In the genomic region with DNA sequence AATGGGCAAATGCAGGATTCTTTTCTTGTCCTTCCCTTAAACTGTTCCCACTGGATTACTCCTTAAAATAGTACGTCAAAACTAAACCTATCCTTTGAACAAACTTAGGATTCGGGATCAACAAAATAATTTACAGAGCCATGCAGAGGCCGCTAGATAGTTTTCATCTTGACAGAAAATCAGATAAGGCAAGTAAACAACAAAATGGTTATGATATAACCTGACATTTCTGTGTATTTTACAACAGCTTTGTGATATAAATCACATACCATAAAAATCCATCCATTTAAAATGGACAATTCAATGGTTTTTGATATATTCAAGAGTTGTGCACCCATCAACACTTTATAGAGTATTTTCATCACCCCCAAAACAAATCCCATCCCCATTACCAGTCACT, we compare ENCODE assay signal across 23 cellular contexts. TPM values are rescaled to one million over a fixed set of nuclear protein-coding genes. Genes with fewer than 3 reads are reported as not detected.
DNase-seq lines count a peak whose midpoint lies in the region; ATAC-seq, FAIRE-seq and TF ChIP-seq lines count a peak whose summit lies in the region.
"Had no signal": no experiment of that assay in that cellular context is flagged by ENCODE, and none has a peak within 500 bp of the region (broad histone marks: within the 10 kb centered on the region; RNA-seq: fewer than 3 reads in every experiment).

No MANE protein-coding gene starts in this region.

- TF ChIP-seq CTCF in HepG2 (CRISPR knock-in tag; IDR thresholded peaks at IDR 0.05) (no peak), right lobe of liver (IDR thresholded peaks at IDR 0.05) (no peak), Panc1 (IDR thresholded peaks at IDR 0.05) (no peak), H1 (IDR thresholded peaks at IDR 0.05; ENCODE audit: control extremely low read depth in 1 of 3, insufficient read depth in 1 of 3, low read depth in 1 of 3, low read length in 3 of 3) (no peak), progenitor cell of endocrine pancreas (IDR thresholded peaks at IDR 0.05; ENCODE audit: unreplicated experiment) (no peak)

- no peak overlapping the region for H3K4me2 ChIP-seq in HepG2 (ENCODE audit: low read depth, low read length)
- no peak overlapping the region for H3K4me2 ChIP-seq in H1 (ENCODE audit: insufficient read depth in 1 of 2, low read depth in 2 of 2, low read length in 2 of 2)
- H3K4me2 ChIP-seq: A549 had no signal

- DNase-seq in HepG2 (ENCODE audit: low spot score) (no peak), right lobe of liver (no peak), Panc1 (ENCODE audit: low read depth, low spot score) (no peak), H1 (ENCODE audit: low read depth in 1 of 2, low spot score in 2 of 2) (no peak), progenitor cell of endocrine pancreas (ENCODE audit: low spot score, unreplicated experiment) (no peak), mesenteric fat pad (ENCODE audit: low spot score) (no peak), SHP77 (lab: John Stamatoyannopoulos, UW) (no peak)
- DNase-seq: BE2C; DMS79; GOT3; KBM-7; NCI-H1092 treated with DMSO at 0.1 percent for 48 hours; NCI-H1436 treated with DMSO at 0.1 percent for 48 hours; NCI-H2029; NCI-H2227 treated with DMSO at 0.1 percent for 48 hours; NCI-H510A; NCI-H748 treated with DMSO at 0.1 percent for 48 hours; NK-92 treated with Interleukin-12 subunit alpha and Interleukin-12 subunit beta, amount 100 ng/mL, for 24 hours; Peyer's patch had no signal

- intact Hi-C loops in HepG2 (cut with micrococcal nuclease; ENCODE audit: unreplicated experiment) = no loop called here
- intact Hi-C loops in right lobe of liver (cut with DNase I) = loop anchor here in 1 of 2 donors (10.0 kb wide), 1 partner anchor 56 kb away; no protein-coding TSS in a partner anchor
- intact Hi-C loops in Panc1 (cut with micrococcal nuclease; ENCODE audit: unreplicated experiment) = no loop called here

- TF ChIP-seq POLR2A in HepG2 (IDR thresholded peaks at IDR 0.05; ENCODE audit: insufficient read depth in 1 of 2, low read depth in 2 of 2, low read length in 2 of 2) (no peak), right lobe of liver (IDR thresholded peaks at IDR 0.05) (no peak), H1 (IDR thresholded peaks at IDR 0.05; ENCODE audit: control extremely low read depth in 1 of 2, low read depth in 2 of 2, low read length in 2 of 2) (no peak)

- no peak overlapping the region for H4K8ac ChIP-seq in H1 (ENCODE audit: extremely low read depth, insufficient read depth, low read length)

- in situ Hi-C loops in HepG2 (cut with HindIII; ENCODE audit: extremely low pct_ligation_motif_present, low pct_unique_long_range_greater_than_20kb) = no loop called here
- in situ Hi-C loops in Panc1 (cut with HindIII; ENCODE audit: low pct_unique_long_range_greater_than_20kb, low sequenced_read_pairs) = no loop called here

- no peak overlapping the region for H3K18ac ChIP-seq in H1 (ENCODE audit: extremely low read depth, low read length)

- BruUV-seq in HepG2 (replicated peaks; lab: Mats Ljungman, UMichigan) = TSS peak; percentile 8
- TSS peak; percentile 6 for BruUV-seq in Panc1 (replicated peaks; lab: Mats Ljungman, UMichigan)

- no peak for TF ChIP-seq EP300 in HepG2 (IDR thresholded peaks at IDR 0.05; ENCODE audit: low read depth in 2 of 2, low read length in 2 of 2)
- no peak for TF ChIP-seq EP300 in HepG2 (CRISPR knock-in tag; IDR thresholded peaks at IDR 0.05; ENCODE audit: borderline replicate concordance)
- no peak for TF ChIP-seq EP300 in H1 (IDR thresholded peaks at IDR 0.05; ENCODE audit: borderline replicate concordance in 1 of 2, low read depth in 2 of 2, low read length in 2 of 2)

- H2BK20ac ChIP-seq in H1 (ENCODE audit: low read length) = no peak overlapping the region

- H3K9me3 ChIP-seq in HepG2 (ENCODE audit: low read length) (no peaks in the 10 kb centered on the region), right lobe of liver (peaks cover 0 to 2% (median 0%) of the 10 kb centered on the region in 4 donors), Panc1 (ENCODE audit: control insufficient read depth, insufficient read depth, low read depth, low read length) (no peaks in the 10 kb centered on the region), H1 (ENCODE audit: insufficient read depth in 2 of 2, low read depth in 1 of 2, low read length in 1 of 2) (no peaks in the 10 kb centered on the region)
- H3K9me3 ChIP-seq: A549, BE2C, Peyer's patch, SJSA1 had no signal

- POLR2A ChIA-PET in HepG2 (lab: Yijun Ruan, JAX) = no interaction called here
- POLR2A ChIA-PET in Panc1 (lab: Charles Lee) = no interaction called here
- POLR2A ChIA-PET in H1 (lab: Charles Lee; ENCODE audit: partially characterized antibody) = interaction anchor here (1.0 kb wide), 1 partner anchor 10 kb away, joined by 3 read pairs; no protein-coding TSS in a partner anchor

- H2BK12ac ChIP-seq in H1 (ENCODE audit: low read depth, low read length) = no peak overlapping the region

- H3K27me3 ChIP-seq in HepG2 (ENCODE audit: control insufficient read depth in 1 of 2, insufficient read depth in 2 of 2, low read length in 2 of 2) = no peaks in the 10 kb centered on the region
- no peaks in the 10 kb centered on the region for H3K27me3 ChIP-seq in right lobe of liver
- no peaks in the 10 kb centered on the region for H3K27me3 ChIP-seq in Panc1 (ENCODE audit: control insufficient read depth, insufficient read depth, low read length)
- H3K27me3 ChIP-seq in H1 (replicated peaks in 1 of 4; ENCODE audit: control insufficient read depth in 3 of 4, extremely low read depth in 1 of 4, insufficient read depth in 3 of 4, low read length in 3 of 4) = no peaks in the 10 kb centered on the region
- H3K27me3 ChIP-seq: BE2C, Peyer's patch, SJSA1 had no signal

- peaks cover 68% of the 10 kb centered on the region for H3K4me1 ChIP-seq in HepG2 (ENCODE audit: insufficient read depth, low read length)
- peaks cover 0 to 28% (median 3%) of the 10 kb centered on the region in 4 donors for H3K4me1 ChIP-seq in right lobe of liver
- H3K4me1 ChIP-seq in Panc1 (ENCODE audit: control insufficient read depth, insufficient read depth, low read length) = peaks cover 5% of the 10 kb centered on the region; the same call in 1 of the 2 replicates
- H3K4me1 ChIP-seq in H1 (replicated peaks in 1 of 4; ENCODE audit: control insufficient read depth in 3 of 4, insufficient read depth in 4 of 4, low read length in 3 of 4) = peaks cover 0 to 6% (median 3%) of the 10 kb centered on the region in 4 experiments; a peak in 3 of 7 replicates

- H3K4me1 Mint-ChIP-seq in progenitor cell of endocrine pancreas (ENCODE audit: low read depth) = peaks cover 28% of the 10 kb centered on the region

- no peaks in the 10 kb centered on the region for H3K27me3 Mint-ChIP-seq in progenitor cell of endocrine pancreas

- no peaks in the 10 kb centered on the region for H3K23me2 ChIP-seq in H1 (ENCODE audit: low read depth, low read length)

- WGBS in HepG2 (ENCODE audit: low lambda C conversion rate) = 95% methylated on average over 3 of the region's 3 CpGs
- WGBS in right lobe of liver (ENCODE audit: insufficient coverage, low coverage, low lambda C conversion rate, missing lambda C conversion rate) = 70% methylated on average over 3 of the region's 3 CpGs
- WGBS in H1 (ENCODE audit: extremely low coverage in 1 of 2, insufficient coverage in 1 of 2, insufficient read length in 1 of 2, insufficient replicate concordance in 2 of 2, low coverage in 1 of 2, low lambda C conversion rate in 2 of 2, missing lambda C conversion rate in 1 of 2), 2 experiments = 83% methylated on average over 3 of the region's 3 CpGs; no CpG with 5 or more reads in 1 of the 2 experiments

- no peak overlapping the region for H3K9ac ChIP-seq in HepG2 (ENCODE audit: insufficient read depth, low read depth, low read length)
- H3K9ac ChIP-seq in H1 (replicated peaks in 1 of 4; ENCODE audit: extremely low read depth in 1 of 4, low read depth in 3 of 4, low read length in 3 of 4) = no peak overlapping the region

- H3K9me3 Mint-ChIP-seq in progenitor cell of endocrine pancreas (ENCODE audit: low read depth) = peaks cover 3% of the 10 kb centered on the region

- H3K27ac ChIP-seq in HepG2 (ENCODE audit: extremely low read length, insufficient read depth, low read length) (no peak overlapping the region), right lobe of liver (no peak overlapping the region), Panc1 (ENCODE audit: low read length) (no peak overlapping the region), H1 (ENCODE audit: low read depth, low read length) (no peak overlapping the region)
- H3K27ac ChIP-seq: A549, Peyer's patch, SJSA1 had no signal

- no peak overlapping the region for H3K23ac ChIP-seq in H1 (ENCODE audit: insufficient read length)

- peak overlapping the region; percentile 26 for H4K5ac ChIP-seq in H1 (ENCODE audit: insufficient read length, low read depth, low read length)

- no peak overlapping the region for H3K4ac ChIP-seq in H1 (replicated peaks; ENCODE audit: insufficient read length, low read depth, low read length)

- no peak overlapping the region for H4K91ac ChIP-seq in H1 (replicated peaks; ENCODE audit: insufficient read length, low read length)

- H2AK5ac ChIP-seq in H1 (ENCODE audit: low read depth, low read length) = no peak overlapping the region

- FAIRE-seq in HepG2 (lab: Jason Lieb, UNC) (no peak), H1 (lab: Jason Lieb, UNC) (no peak)
- FAIRE-seq: A549, GM12891 had no signal

- no peak overlapping the region for H2BK5ac ChIP-seq in H1 (ENCODE audit: low read depth, low read length)

- H2BK120ac ChIP-seq in H1 (replicated peaks; ENCODE audit: low read depth, low read length) = no peak overlapping the region

- no peak overlapping the region for H3K14ac ChIP-seq in H1 (ENCODE audit: insufficient read length)

- H4K20me1 ChIP-seq in HepG2 (ENCODE audit: insufficient read depth, low read length) (peaks cover 82% of the 10 kb centered on the region), H1 (replicated peaks in 1 of 2; ENCODE audit: control insufficient read depth in 1 of 2, insufficient read depth in 2 of 2, low read length in 2 of 2) (peaks cover 17 to 43% of the 10 kb centered on the region in 2 experiments)

- peak overlapping the region; percentile 46 for H3K27ac Mint-ChIP-seq in progenitor cell of endocrine pancreas

- H3K4me3 ChIP-seq in HepG2 (replicated peaks in 1 of 3; ENCODE audit: insufficient read depth in 1 of 3, low read depth in 2 of 3, low read length in 3 of 3) = no peak overlapping the region
- H3K4me3 ChIP-seq in right lobe of liver = no peak overlapping the region
- no peak overlapping the region for H3K4me3 ChIP-seq in Panc1 (ENCODE audit: low read depth in 2 of 2, low read length in 2 of 2)
- no peak overlapping the region for H3K4me3 ChIP-seq in H1 (ENCODE audit: extremely low read depth in 1 of 4, insufficient read depth in 2 of 4, low read depth in 3 of 4, low read length in 4 of 4)
- H3K4me3 ChIP-seq: A549, Peyer's patch, SJSA1 had no signal

- CTCF ChIA-PET in HepG2 (lab: Yijun Ruan, JAX; ENCODE audit: low intra/inter-chr PET ratio, low total read pairs) = no interaction called here
- CTCF ChIA-PET in Panc1 (lab: Charles Lee) = no interaction called here
- CTCF ChIA-PET in H1 (lab: Charles Lee; ENCODE audit: partially characterized antibody) = no interaction called here

- peaks cover 97% of the 10 kb centered on the region for H3K79me2 ChIP-seq in HepG2 (ENCODE audit: insufficient read depth, low read length)
- H3K79me2 ChIP-seq in H1 (ENCODE audit: control insufficient read depth in 1 of 2, insufficient read depth in 2 of 2, low read length in 2 of 2) = peaks cover 35 to 99% of the 10 kb centered on the region in 2 experiments

- H3K36me3 Mint-ChIP-seq in progenitor cell of endocrine pancreas (ENCODE audit: insufficient read depth) = peaks cover 5% of the 10 kb centered on the region

- H3K79me1 ChIP-seq in H1 (ENCODE audit: low read depth, low read length) = no peaks in the 10 kb centered on the region; the same call in 1 of the 2 replicates

- no peak for TF ChIP-seq RAD21 in HepG2 (CRISPR knock-in tag; IDR thresholded peaks at IDR 0.05)
- no peak for TF ChIP-seq RAD21 in H1 (IDR thresholded peaks at IDR 0.05 in 1 of 2, conservative IDR thresholded peaks at IDR 0.05 in 1 of 2; ENCODE audit: low read depth in 2 of 2, low read length in 2 of 2)

- H3K36me3 ChIP-seq in HepG2 (replicated peaks in 1 of 2; ENCODE audit: control insufficient read depth in 1 of 2, insufficient read depth in 2 of 2, low read length in 2 of 2) = peaks cover 2 to 4% of the 10 kb centered on the region in 2 experiments; a peak in 2 of 5 replicates
- H3K36me3 ChIP-seq in right lobe of liver = no peaks in the 10 kb centered on the region
- H3K36me3 ChIP-seq in Panc1 (ENCODE audit: control insufficient read depth, insufficient read depth, low read length) = no peaks in the 10 kb centered on the region
- H3K36me3 ChIP-seq in H1 (ENCODE audit: control insufficient read depth in 2 of 4, insufficient read depth in 4 of 4, low read length in 3 of 4) = no peaks in the 10 kb centered on the region
- H3K36me3 ChIP-seq: BE2C, Peyer's patch had no signal

- no peak overlapping the region for H2BK15ac ChIP-seq in H1 (ENCODE audit: low read length)

- H3K4me3 Mint-ChIP-seq in progenitor cell of endocrine pancreas (ENCODE audit: low read depth) = no peak overlapping the region

- H3K56ac ChIP-seq in H1 (replicated peaks; ENCODE audit: insufficient read length, low read depth, low read length) = no peak overlapping the region

- ATAC-seq in HepG2 (no peak), right lobe of liver (no peak), Panc1 (no peak), GM19035 (IDR thresholded peaks at IDR 0.05; ENCODE audit: unreplicated experiment) (no peak)
- ATAC-seq: A549 had no signal

- no peak overlapping the region for H2AFZ ChIP-seq in HepG2 (ENCODE audit: low read length)
- H2AFZ ChIP-seq in H1 (ENCODE audit: low read length) = no peak overlapping the region

RNA-seq across cellular contexts. Expression of a gene that starts 11.2 kb away (rescaled TPM):
- total RNA-seq in HepG2 (2016; rRNA removed; fragmentation: Illumina TruSeq; extraction: Trizol) (7.8 and 9.1 TPM in 2 replicates), right lobe of liver (10 to 100 TPM; 10.1 to 18.5 (median 13.7) TPM), Panc1 (2021; ENCODE audit: unreplicated experiment) (28.4 TPM), progenitor cell of endocrine pancreas (60.0 and 65.5 TPM in 2 replicates), mesenteric fat pad (31.8 TPM)
- total RNA-seq in HepG2 (2016; cell fraction: cytosol; rRNA removed; fragmentation: Illumina TruSeq; extraction: Trizol; ENCODE audit: low read depth) = 11.3 and 15.0 TPM in 2 replicates
- 6.5 and 9.5 TPM in 2 replicates for total RNA-seq in HepG2 (2016; cell fraction: insoluble cytoplasmic fraction; rRNA removed; fragmentation: Illumina TruSeq; extraction: Trizol)
- total RNA-seq in HepG2 (2016; cell fraction: membrane; rRNA removed; fragmentation: Illumina TruSeq; extraction: Trizol) = 5.5 and 5.8 TPM in 2 replicates
- 31.8 and 33.5 TPM in 2 replicates for total RNA-seq in HepG2 (2016; cell fraction: nucleus; rRNA removed; fragmentation: Illumina TruSeq; extraction: Trizol)
- polyA plus RNA-seq in HepG2 (2011; rRNA removed) (11.1 and 11.5 TPM in 2 replicates), H1 (2011; rRNA removed) (28.9 and 38.4 TPM in 2 replicates)
- polyA plus RNA-seq in HepG2 (2011; cell fraction: cytosol; rRNA removed) = 3.4 and 4.2 TPM in 2 replicates
- polyA plus RNA-seq in HepG2 (2011; cell fraction: nucleus; rRNA removed) = 41.8 and 44.1 TPM in 2 replicates
- 22.5 and 23.1 TPM in 2 replicates for polyA plus RNA-seq in HepG2 (2012)
- polyA plus RNA-seq in HepG2 (2016; cell fraction: cytosol; fragmentation: Illumina TruSeq; extraction: Trizol; ENCODE audit: low read depth) = 0.96 and 1.1 TPM in 2 replicates
- polyA plus RNA-seq in HepG2 (2016; cell fraction: insoluble cytoplasmic fraction; fragmentation: Illumina TruSeq; extraction: Trizol; ENCODE audit: low read depth) = 16.6 and 22.3 TPM in 2 replicates
- polyA plus RNA-seq in HepG2 (2016; cell fraction: membrane; fragmentation: Illumina TruSeq; extraction: Trizol; ENCODE audit: low read depth) = 2.3 and 2.9 TPM in 2 replicates
- 55.4 and 57.4 TPM in 2 replicates for polyA plus RNA-seq in HepG2 (2016; cell fraction: nucleus; fragmentation: Illumina TruSeq; extraction: Trizol; ENCODE audit: insufficient read depth, low read depth)
- polyA minus RNA-seq in HepG2 (2011; rRNA and poly(A)+ RNA removed; ENCODE audit: low replicate concordance) = 15.5 and 17.2 TPM in 2 replicates
- 8.9 and 9.3 TPM in 2 replicates for polyA minus RNA-seq in HepG2 (2011; cell fraction: cytosol; rRNA and poly(A)+ RNA removed)
- polyA minus RNA-seq in HepG2 (2011; cell fraction: nucleus; rRNA and poly(A)+ RNA removed) = 113 and 114 TPM in 2 replicates
- 16.8 TPM for polyA plus RNA-seq in Panc1 (2012; ENCODE audit: insufficient read length)
- total RNA-seq in H1 (2021; fragmentation: NEBNext Ultra II Directional; extraction: Animal tissue kit (Norgen Biotek cat#: 25700)) = 55.1 and 56.8 TPM in 2 replicates
- polyA plus RNA-seq in H1 (2011; cell fraction: cytosol; rRNA removed) = 24.4 TPM
- polyA plus RNA-seq in H1 (2011; cell fraction: nucleus; rRNA removed) = 62.9 TPM
- 39.5 to 45.9 TPM (median 42.1 TPM) in 4 replicates for polyA plus RNA-seq in H1 (2012, experiment 1 of 2)
- polyA plus RNA-seq in H1 (2012, experiment 2 of 2) = 16.1 TPM
- polyA plus RNA-seq in H1 (2013, experiment 1 of 2) = 42.7 TPM
- polyA plus RNA-seq in H1 (2013, experiment 2 of 2) = 37.1 TPM
- polyA minus RNA-seq in H1 (2011; rRNA and poly(A)+ RNA removed) = 37.2 and 43.3 TPM in 2 replicates
- 25.5 TPM for polyA minus RNA-seq in H1 (2011; cell fraction: cytosol; rRNA and poly(A)+ RNA removed)
- polyA minus RNA-seq in H1 (2011; cell fraction: nucleus; rRNA and poly(A)+ RNA removed) = 126 TPM
